ENCODE assay signal across 24 cellular contexts in the genomic region with DNA sequence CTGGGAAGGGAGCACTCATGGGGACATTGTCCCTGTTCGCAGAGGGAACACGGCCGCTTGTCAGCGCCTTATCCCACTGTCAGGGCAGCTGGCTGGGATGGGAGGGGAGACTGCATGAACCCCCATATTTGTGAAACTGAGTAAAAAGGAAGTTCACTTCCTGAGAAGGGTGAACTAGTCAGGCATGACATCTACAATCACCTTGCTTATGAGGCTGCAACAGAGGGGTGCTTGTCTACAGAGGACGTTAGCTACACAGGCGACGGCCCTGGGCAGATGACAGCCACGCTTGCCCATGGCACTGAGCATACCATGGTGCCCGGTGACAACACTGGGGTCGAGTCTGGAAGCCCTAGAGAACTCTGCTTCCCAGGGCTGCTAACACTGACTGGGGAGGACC. TPM values are rescaled to one million over a fixed set of nuclear protein-coding genes. Genes with fewer than 3 reads are reported as not detected.
DNase-seq lines count a peak whose midpoint lies in the region; ATAC-seq, FAIRE-seq and TF ChIP-seq lines count a peak whose summit lies in the region.
"Had no signal": no experiment of that assay in that cellular context is flagged by ENCODE, and none has a peak within 500 bp of the region (broad histone marks: within the 10 kb centered on the region; RNA-seq: fewer than 3 reads in every experiment).

No MANE protein-coding gene starts in this region.

- no peaks in the 10 kb centered on the region for H3K36me3 ChIP-seq in mucosa of descending colon (ENCODE audit: low read depth)
- H3K36me3 ChIP-seq in body of pancreas (replicated peaks in 1 of 2; ENCODE audit: insufficient read depth in 1 of 2, low read depth in 2 of 2), result no peaks in the 10 kb centered on the region
- H3K36me3 ChIP-seq: MG63, neutrophil, upper lobe of left lung had no signal

- no peak for TF ChIP-seq CTCF in mucosa of descending colon (IDR thresholded peaks at IDR 0.05)
- no peak for TF ChIP-seq CTCF in body of pancreas (IDR thresholded peaks at IDR 0.05)

- peaks cover 0 to 5% (median 0%) of the 10 kb centered on the region in 3 donors for H3K9me3 Mint-ChIP-seq in IgD-negative memory B cell

- no peaks in the 10 kb centered on the region for H3K9me3 ChIP-seq in mucosa of descending colon
- H3K9me3 ChIP-seq in body of pancreas, result no peaks in the 10 kb centered on the region
- H3K9me3 ChIP-seq: MG63, neutrophil, upper lobe of left lung had no signal

- H3K27ac Mint-ChIP-seq in IgD-negative memory B cell, result peak overlapping the region; percentile 49 to 93 (median 90)
- H3K27ac Mint-ChIP-seq: activated naive CD4-positive, alpha-beta T cell treated with anti-CD3 and anti-CD28 coated beads for 36 hours had no signal

- H3K4me1 ChIP-seq in mucosa of descending colon (ENCODE audit: low read depth), result no peaks in the 10 kb centered on the region
- H3K4me1 ChIP-seq in body of pancreas, result no peaks in the 10 kb centered on the region
- H3K4me1 ChIP-seq: upper lobe of left lung had no signal

- FAIRE-seq in GM12891 (lab: Jason Lieb, UNC), result peak; percentile 90
- FAIRE-seq: endometrium, H1, HTR-8/SVneo had no signal

- H3K4me3 ChIP-seq in mucosa of descending colon (no peak overlapping the region), body of pancreas (no peak overlapping the region)
- H3K4me3 ChIP-seq: hepatocyte, MG63, upper lobe of left lung had no signal

- no peak overlapping the region for H3K27ac ChIP-seq in body of pancreas
- H3K27ac ChIP-seq: hepatocyte, neutrophil, upper lobe of left lung had no signal

- TF ChIP-seq POLR2A in GM12891 (IDR thresholded peaks at IDR 0.05; ENCODE audit: low read depth, low read length), result no peak
- no peak for TF ChIP-seq POLR2A in body of pancreas (IDR thresholded peaks at IDR 0.05)

- 77 to 78% methylated on average over 5 to 10 of the region's 10 CpGs for WGBS in body of pancreas, 2 donors

- peak overlapping the region; percentile 30 to 91 (median 74) for H3K4me3 Mint-ChIP-seq in IgD-negative memory B cell
- H3K4me3 Mint-ChIP-seq: activated naive CD4-positive, alpha-beta T cell treated with anti-CD3 and anti-CD28 coated beads for 36 hours had no signal

- ATAC-seq in GM21529 (IDR thresholded peaks at IDR 0.05; ENCODE audit: unreplicated experiment) (peak; percentile 63), mucosa of descending colon (peak; percentile 48), GM19463 (IDR thresholded peaks at IDR 0.05; ENCODE audit: unreplicated experiment) (no peak), body of pancreas (no peak)

- intact Hi-C loops in mucosa of descending colon (cut with DNase I, micrococcal nuclease), result no loop called here
- intact Hi-C loops in body of pancreas (cut with DNase I), result no loop called here

- DNase-seq in GM12891 (ENCODE audit: insufficient read length, low spot score), result no peak
- DNase-seq in mucosa of descending colon, result no peak
- no peak for DNase-seq in NCI-H524 treated with DMSO at 0.1 percent for 48 hours (lab: John Stamatoyannopoulos, UW)
- DNase-seq in body of pancreas, result no peak
- DNase-seq in NCI-H1417 treated with DMSO at 0.1 percent for 48 hours (lab: John Stamatoyannopoulos, UW), result no peak
- DNase-seq: activated naive CD4-positive, alpha-beta T cell treated with anti-CD3 and anti-CD28 coated beads for 36 hours; C1 segment of cervical spinal cord; DMS79; MG63; NCI-H1930; NCI-H446 treated with DMSO at 0.1 percent for 48 hours; retina; SHP77; stimulated activated CD4-positive, alpha-beta T cell treated with anti-CD3 and anti-CD28 coated beads, Interleukin-15, amount 100 ng/mL, for 24 hours; stimulated activated naive CD4-positive, alpha-beta T cell treated with Interleukin-2 at 50 U/mL for 16 hours had no signal

- H3K4me1 Mint-ChIP-seq in IgD-negative memory B cell, result peaks cover 26 to 41% (median 39%) of the 10 kb centered on the region in 3 donors

- H3K27me3 ChIP-seq in body of pancreas, result no peaks in the 10 kb centered on the region
- H3K27me3 ChIP-seq: hepatocyte, MG63, upper lobe of left lung had no signal

- peaks cover 2% of the 10 kb centered on the region for H3K36me3 Mint-ChIP-seq in IgD-negative memory B cell

- no peaks in the 10 kb centered on the region for H3K27me3 Mint-ChIP-seq in IgD-negative memory B cell

TF ChIP-seq in GM12891, 5 proteins besides CTCF, POLR2A, EP300 and RAD21:
- peak; percentile 42 for TF ChIP-seq SPI1 (IDR thresholded peaks at IDR 0.05; ENCODE audit: low read depth, low read length)
- TF ChIP-seq POU2F2 (IDR thresholded peaks at IDR 0.05; ENCODE audit: low read depth, low read length), result no peak
- no peak for TF ChIP-seq POLR2AphosphoS5 (IDR thresholded peaks at IDR 0.05; ENCODE audit: low read depth, low read length)
- peak; percentile 45 for TF ChIP-seq PAX5 (IDR thresholded peaks at IDR 0.05; ENCODE audit: insufficient read depth, low read length, severe bottlenecking)
- no peak for TF ChIP-seq TAF1 (IDR thresholded peaks at IDR 0.05; ENCODE audit: low read depth, low read length)
TF ChIP-seq in GM12891: peak in this region for 2.

RNA-seq across cellular contexts. Expression of a gene that starts 46.0 kb away (rescaled TPM):
- polyA plus RNA-seq in GM12891 (2012; ENCODE audit: low read depth, missing spikeins), result 0.64 TPM
- polyA plus RNA-seq in IgD-negative memory B cell, result 3.8 TPM
- total RNA-seq in mucosa of descending colon (10 to 100 TPM; 27.4 to 45.4 (median 27.9) TPM), body of pancreas (1 to 10 TPM; 5.3 to 9.6 TPM)

Comparison
In these comparisons a context has a peak if more than half of its experiments do, and no peak if none do; other contexts are left out.
1. ATAC-seq: peak in GM21529 (single experiment) and mucosa of descending colon (single experiment); none in GM19463 (single experiment) and body of pancreas (single experiment).